Comparison of ENCODE assay signal across 24 cellular contexts in genomic region chr1:230537456-230537855, GRCh38.
DNase-seq lines count a peak whose midpoint lies in the region; ATAC-seq and TF ChIP-seq lines count a peak whose summit lies in the region.
"Had no signal": no experiment of that assay in that cellular context is flagged by ENCODE, and none has a peak within 500 bp of the region (broad histone marks: within the 10 kb centered on the region; RNA-seq: fewer than 3 reads in every experiment).

No MANE protein-coding gene starts in this region.

- no peak for ATAC-seq in activated CD8-positive, alpha-beta memory T cell treated with anti-CD3 and anti-CD28 coated beads, Interleukin-2, amount 10 ng/mL, durations not matched to agents 7 days and 5 days
- ATAC-seq in GM18907 (IDR thresholded peaks at IDR 0.05; ENCODE audit: unreplicated experiment), result no peak
- ATAC-seq: activated CD8-positive, alpha-beta T cell treated with anti-CD3 and anti-CD28 coated beads, Interleukin-2, amount 10 ng/mL, durations not matched to agents 7 days and 5 days; stimulated activated naive CD8-positive, alpha-beta T cell treated with anti-CD3 and anti-CD28 coated beads, Interleukin-15, Interleukin-2, amounts not matched to agents 100 U/mL and 50 U/mL, for 24 hours; T-cell had no signal

- H3K4me2 ChIP-seq in BLaER1 treated with 17β-estradiol and CSF1 and Interleukin-3, amounts not matched to agents 10 nM and 100 nM, result peak overlapping the region in 7 of 11 experiments; percentile 7 to 75 (median 71); a peak in 12 of 22 replicates
- H3K4me2 ChIP-seq in hepatocyte, result no peak overlapping the region

- H3K4me3 Mint-ChIP-seq in activated CD8-positive, alpha-beta memory T cell treated with anti-CD3 and anti-CD28 coated beads, Interleukin-2, amount 10 ng/mL, durations not matched to agents 7 days and 5 days, result no peak overlapping the region
- H3K4me3 Mint-ChIP-seq: activated CD8-positive, alpha-beta T cell treated with anti-CD3 and anti-CD28 coated beads, Interleukin-2, amount 10 ng/mL, durations not matched to agents 7 days and 5 days; CD4-positive, alpha-beta memory T cell; neural crest cell; T-cell had no signal

- CTCF ChIA-PET in activated CD8-positive, alpha-beta memory T cell treated with anti-CD3 and anti-CD28 coated beads, Interleukin-2, amount 10 ng/mL, durations not matched to agents 7 days and 5 days (lab: Charles Lee), result no interaction called here

- DNase-seq in H7 (peak; percentile 82), WERI-Rb-1 (peak; percentile 23), iPS DF 4.7 (ENCODE audit: extremely low read depth, low spot score) (peak; percentile 30), OCI-M1 (lab: John Stamatoyannopoulos, UW) (no peak), hepatocyte (ENCODE audit: low spot score) (no peak)
- no peak for DNase-seq in activated CD8-positive, alpha-beta memory T cell treated with anti-CD3 and anti-CD28 coated beads, Interleukin-2, amount 10 ng/mL, durations not matched to agents 7 days and 5 days
- DNase-seq: activated CD8-positive, alpha-beta T cell treated with anti-CD3 and anti-CD28 coated beads, Interleukin-2, amount 10 ng/mL, durations not matched to agents 7 days and 5 days; activated naive CD4-positive, alpha-beta T cell treated with Interleukin-2 at 50 U/mL for 16 hours; activated T-cell treated with anti-CD3 and anti-CD28 coated beads, Interleukin-2, amount 50 U/mL, for 1 hour; CD4-positive, alpha-beta memory T cell; DMS153; mammary epithelial cell; NCI-H146; NCI-H510A treated with DMSO at 0.1 percent for 48 hours; NK-92 treated with Interleukin-12 subunit alpha and Interleukin-12 subunit beta, amount 100 ng/mL, for 24 hours; sigmoid colon; SJCRH30; stimulated activated naive CD8-positive, alpha-beta T cell treated with anti-CD3 and anti-CD28 coated beads, Interleukin-15, Interleukin-2, amounts not matched to agents 100 U/mL and 50 U/mL, for 24 hours; T-cell had no signal

- H3K79me2 ChIP-seq in hepatocyte, result no peaks in the 10 kb centered on the region

- 82% methylated on average over 9 of the region's 9 CpGs for WGBS in hepatocyte (ENCODE audit: low lambda C conversion rate, missing lambda C conversion rate)

- H3K9ac ChIP-seq in BLaER1 treated with 17β-estradiol and CSF1 and Interleukin-3, amounts not matched to agents 10 nM and 100 nM, result no peak overlapping the region

- no peak overlapping the region for H3K4me3 ChIP-seq in BLaER1 treated with 17β-estradiol and CSF1 and Interleukin-3, amounts not matched to agents 10 nM and 100 nM
- H3K4me3 ChIP-seq in H7 (ENCODE audit: insufficient read depth, low read depth, low read length) (no peak overlapping the region), WERI-Rb-1 (ENCODE audit: low read depth, low read length) (no peak overlapping the region), hepatocyte (no peak overlapping the region)
- H3K4me3 ChIP-seq: prostate gland, sigmoid colon, SJCRH30, thoracic aorta had no signal

- peaks cover 17% of the 10 kb centered on the region for H3K4me1 Mint-ChIP-seq in activated CD8-positive, alpha-beta memory T cell treated with anti-CD3 and anti-CD28 coated beads, Interleukin-2, amount 10 ng/mL, durations not matched to agents 7 days and 5 days
- H3K4me1 Mint-ChIP-seq: CD4-positive, alpha-beta memory T cell; T-cell had no signal

- H3K27ac Mint-ChIP-seq in activated CD8-positive, alpha-beta memory T cell treated with anti-CD3 and anti-CD28 coated beads, Interleukin-2, amount 10 ng/mL, durations not matched to agents 7 days and 5 days, result no peak overlapping the region
- H3K27ac Mint-ChIP-seq: activated CD8-positive, alpha-beta T cell treated with anti-CD3 and anti-CD28 coated beads, Interleukin-2, amount 10 ng/mL, durations not matched to agents 7 days and 5 days; CD4-positive, alpha-beta memory T cell; T-cell had no signal

- no peaks in the 10 kb centered on the region for H3K27me3 ChIP-seq in BLaER1 treated with 17β-estradiol and CSF1 and Interleukin-3, amounts not matched to agents 10 nM and 100 nM
- no peaks in the 10 kb centered on the region for H3K27me3 ChIP-seq in H7 (ENCODE audit: control insufficient read depth, insufficient read depth, low read length)
- H3K27me3 ChIP-seq in WERI-Rb-1 (ENCODE audit: insufficient read depth, low read depth, severe bottlenecking), result no peaks in the 10 kb centered on the region
- no peaks in the 10 kb centered on the region for H3K27me3 ChIP-seq in hepatocyte
- H3K27me3 ChIP-seq: sigmoid colon, SJCRH30 had no signal

- H3K9me3 Mint-ChIP-seq in activated CD8-positive, alpha-beta memory T cell treated with anti-CD3 and anti-CD28 coated beads, Interleukin-2, amount 10 ng/mL, durations not matched to agents 7 days and 5 days (ENCODE audit: low read depth), result peaks cover 8% of the 10 kb centered on the region

- TF ChIP-seq CTCF in WERI-Rb-1 (IDR thresholded peaks at IDR 0.05; ENCODE audit: low read depth, low read length), result peak; percentile 66
- no peak for TF ChIP-seq CTCF in hepatocyte (IDR thresholded peaks at IDR 0.05; ENCODE audit: poor library complexity)

- H4K20me1 ChIP-seq in BLaER1 treated with 17β-estradiol and CSF1 and Interleukin-3, amounts not matched to agents 10 nM and 100 nM, result no peaks in the 10 kb centered on the region
- H4K20me1 ChIP-seq in hepatocyte (ENCODE audit: insufficient read depth, poor library complexity, severe bottlenecking), result no peaks in the 10 kb centered on the region

- no peaks in the 10 kb centered on the region for H3K36me3 ChIP-seq in BLaER1 treated with 17β-estradiol and CSF1 and Interleukin-3, amounts not matched to agents 10 nM and 100 nM
- H3K36me3 ChIP-seq in H7 (replicated peaks; ENCODE audit: control insufficient read depth, insufficient read depth, low read length), result no peaks in the 10 kb centered on the region
- no peaks in the 10 kb centered on the region for H3K36me3 ChIP-seq in WERI-Rb-1
- H3K36me3 ChIP-seq in hepatocyte (replicated peaks; ENCODE audit: insufficient read depth, low read depth), result no peaks in the 10 kb centered on the region
- H3K36me3 ChIP-seq: prostate gland, sigmoid colon, SJCRH30, thoracic aorta had no signal

- H2AFZ ChIP-seq in hepatocyte, result no peak overlapping the region

- H3K9me2 ChIP-seq in hepatocyte (replicated peaks; ENCODE audit: insufficient read depth), result no peaks in the 10 kb centered on the region

- H3K36me3 Mint-ChIP-seq in activated CD8-positive, alpha-beta memory T cell treated with anti-CD3 and anti-CD28 coated beads, Interleukin-2, amount 10 ng/mL, durations not matched to agents 7 days and 5 days, result peaks cover 2% of the 10 kb centered on the region
- H3K36me3 Mint-ChIP-seq: T-cell had no signal

- H3K9me3 ChIP-seq in BLaER1 treated with 17β-estradiol and CSF1 and Interleukin-3, amounts not matched to agents 10 nM and 100 nM (replicated peaks in 1 of 11), result peaks cover 17 to 44% (median 24%) of the 10 kb centered on the region in 11 experiments
- H3K9me3 ChIP-seq in WERI-Rb-1 (ENCODE audit: severe bottlenecking) (peaks cover 6% of the 10 kb centered on the region), hepatocyte (ENCODE audit: low read depth) (peaks cover 4% of the 10 kb centered on the region)
- H3K9me3 ChIP-seq: prostate gland had no signal

- peaks cover 0 to 46% (median 33%) of the 10 kb centered on the region in 10 experiments; a peak in 15 of 20 replicates for H3K4me1 ChIP-seq in BLaER1 treated with 17β-estradiol and CSF1 and Interleukin-3, amounts not matched to agents 10 nM and 100 nM
- H3K4me1 ChIP-seq in hepatocyte (ENCODE audit: insufficient read depth), result no peaks in the 10 kb centered on the region
- H3K4me1 ChIP-seq: prostate gland, sigmoid colon, SJCRH30 had no signal

- peaks cover 36% of the 10 kb centered on the region for H3K27me3 Mint-ChIP-seq in activated CD8-positive, alpha-beta memory T cell treated with anti-CD3 and anti-CD28 coated beads, Interleukin-2, amount 10 ng/mL, durations not matched to agents 7 days and 5 days

- no peak overlapping the region for H3K27ac ChIP-seq in BLaER1 treated with 17β-estradiol and CSF1 and Interleukin-3, amounts not matched to agents 10 nM and 100 nM
- H3K27ac ChIP-seq in WERI-Rb-1, result no peak overlapping the region
- H3K27ac ChIP-seq in hepatocyte, result no peak overlapping the region
- H3K27ac ChIP-seq: prostate gland, sigmoid colon, SJCRH30, thoracic aorta had no signal

Comparison
In these comparisons a context has a peak if more than half of its experiments do, and no peak if none do; other contexts are left out.
1. DNase-seq: peak in H7 (single experiment), WERI-Rb-1 (single experiment) and iPS DF 4.7 (single experiment); none in activated CD8-positive, alpha-beta memory T cell treated with anti-CD3 and anti-CD28 coated beads, Interleukin-2, amount 10 ng/mL, durations not matched to agents 7 days and 5 days (single experiment), OCI-M1 (single experiment) and hepatocyte (single experiment).